In the genomic region with DNA sequence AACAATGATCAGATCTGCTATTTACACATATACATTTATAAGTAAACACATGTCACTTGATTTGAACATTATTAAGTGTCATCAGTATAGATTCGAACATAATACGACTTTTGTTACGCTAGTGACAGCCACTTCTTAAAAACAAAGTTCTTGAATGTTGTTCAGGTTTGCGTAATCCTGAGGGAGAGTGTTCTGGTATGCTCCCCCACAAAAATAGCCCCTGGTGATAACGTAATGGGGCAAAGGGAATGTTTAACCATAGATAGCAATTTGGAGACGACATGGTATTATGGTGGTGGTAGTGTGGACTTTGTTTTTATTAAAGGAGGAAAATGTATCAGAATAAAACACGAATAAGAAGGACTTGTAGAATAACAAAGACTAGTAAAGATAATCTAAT, we compare ENCODE assay signal across 1 cellular context.
TF ChIP-seq lines count a peak whose summit lies in the region.

No MANE protein-coding gene starts in this region.

TF ChIP-seq in H1, 55 proteins besides CTCF, POLR2A, EP300 and RAD21:
- TF ChIP-seq BCL11A (IDR thresholded peaks at IDR 0.05; ENCODE audit: low read depth in 2 of 2, low read length in 2 of 2) (no peak), CEBPB (IDR thresholded peaks at IDR 0.05; ENCODE audit: low read depth, low read length) (peak; percentile 74; the same call in 1 of the 2 replicates)
